9 cellular contexts compared by ENCODE assay signal in genomic region chr18:79506191-79507075, GRCh38.
DNase-seq lines count a peak whose midpoint lies in the region; ATAC-seq, FAIRE-seq and TF ChIP-seq lines count a peak whose summit lies in the region.
"Had no signal": no experiment of that assay in that cellular context is flagged by ENCODE, and none has a peak within 500 bp of the region (broad histone marks: within the 10 kb centered on the region; RNA-seq: fewer than 3 reads in every experiment).

No MANE protein-coding gene starts in this region.

- peaks cover 49% of the 10 kb centered on the region for H3K4me1 Mint-ChIP-seq in activated naive CD4-positive, alpha-beta T cell treated with anti-CD3 and anti-CD28 coated beads, Interleukin-2, amount 10 ng/mL, durations not matched to agents 7 days and 5 days

- no peak for TF ChIP-seq RAD21 in K562 (CRISPR knock-in tag; conservative IDR thresholded peaks at IDR 0.05 in 1 of 2, IDR thresholded peaks at IDR 0.05 in 1 of 2)

- POLR2A ChIA-PET in K562 (lab: Yijun Ruan, JAX) = interaction anchor here (0.6 to 0.9 kb wide), 2 partner anchors 11 to 609 kb away, joined by 3 to 4 read pairs; no protein-coding TSS in a partner anchor

- TF ChIP-seq POLR2A in K562 (conservative IDR thresholded peaks at IDR 0.05) (no peak), uterus (IDR thresholded peaks at IDR 0.05) (no peak)

- BruUV-seq in K562 (replicated peaks; lab: Mats Ljungman, UMichigan) = no TSS peak

- H3K36me3 ChIP-seq in K562 (ENCODE audit: control insufficient read depth, insufficient read depth, low read length) = 0 out of 3 replicates have a peak, but pooled peaks cover 5% of the 10 kb centered on the region
- peaks cover 12% of the 10 kb centered on the region for H3K36me3 ChIP-seq in mesodermal cell (ENCODE audit: control insufficient read depth, insufficient read depth, low read length)
- H3K36me3 ChIP-seq in uterus = no peaks in the 10 kb centered on the region

- CTCF ChIA-PET in activated naive CD4-positive, alpha-beta T cell treated with anti-CD3 and anti-CD28 coated beads, Interleukin-2, amount 10 ng/mL, durations not matched to agents 7 days and 5 days (lab: Charles Lee) = interaction anchor here (2.7 to 2.8 kb wide), 2 partner anchors 10 to 17 kb away, joined by 10 to 12 read pairs; no protein-coding TSS in a partner anchor
- CTCF ChIA-PET in K562 (lab: Yijun Ruan, JAX; ENCODE audit: low intra/inter-chr PET ratio) = no interaction called here

- H3K4me2 ChIP-seq in K562 (ENCODE audit: insufficient read depth, low read length) = peak overlapping the region; percentile 39

- no peaks in the 10 kb centered on the region for H3K27me3 Mint-ChIP-seq in activated naive CD4-positive, alpha-beta T cell treated with anti-CD3 and anti-CD28 coated beads, Interleukin-2, amount 10 ng/mL, durations not matched to agents 7 days and 5 days

- no peak for FAIRE-seq in K562 (lab: Jason Lieb, UNC)
- FAIRE-seq: G401.6 had no signal

- TF ChIP-seq CTCF in K562 (IDR thresholded peaks at IDR 0.05 in 2 of 3, conservative IDR thresholded peaks at IDR 0.05 in 1 of 3; ENCODE audit: insufficient read depth in 2 of 3, low read depth in 1 of 3, low read length in 3 of 3) = no peak
- TF ChIP-seq CTCF in uterus (IDR thresholded peaks at IDR 0.05) = no peak

- no peaks in the 10 kb centered on the region for H4K20me1 ChIP-seq in K562 (replicated peaks; ENCODE audit: control insufficient read depth, insufficient read depth, low read length)

- 0 out of 2 replicates have a peak overlapping the region, but pooled peaks have one; percentile 68 for H2AFZ ChIP-seq in K562 (ENCODE audit: low read depth, low read length)

- peak overlapping the region; percentile 59 for H3K4me3 Mint-ChIP-seq in activated naive CD4-positive, alpha-beta T cell treated with anti-CD3 and anti-CD28 coated beads, Interleukin-2, amount 10 ng/mL, durations not matched to agents 7 days and 5 days

- H3K27ac ChIP-seq in K562 (ENCODE audit: extremely low read depth, low read depth, low read length) = peak overlapping the region; percentile 79
- H3K27ac ChIP-seq in mesodermal cell (ENCODE audit: low read depth, low read length, severe bottlenecking) = peak overlapping the region; percentile 86
- peak overlapping the region; percentile 87 to 91 for H3K27ac ChIP-seq in uterus

- H3K27me3 ChIP-seq in K562 (ENCODE audit: control insufficient read depth in 2 of 2, insufficient read depth in 2 of 2, low read length in 2 of 2) = no peaks in the 10 kb centered on the region
- no peaks in the 10 kb centered on the region for H3K27me3 ChIP-seq in uterus

- H3K79me2 ChIP-seq in K562 (ENCODE audit: control insufficient read depth, insufficient read depth, low read length) = 0 out of 3 replicates have a peak, but pooled peaks cover 2% of the 10 kb centered on the region

- H3K4me3 ChIP-seq in K562 (no peak overlapping the region), mesodermal cell (ENCODE audit: extremely low read depth, insufficient read depth, low read length, poor library complexity, severe bottlenecking) (no peak overlapping the region), uterus (peak overlapping the region; percentile 22 to 40)

- 31% methylated on average over 14 of the region's 20 CpGs for WGBS in K562 (ENCODE audit: insufficient coverage, low coverage, missing lambda C conversion rate)
- 88 to 93% methylated on average over 16 to 18 of the region's 20 CpGs for WGBS in mesodermal cell (ENCODE audit: insufficient coverage in 2 of 2), 2 experiments

- peaks cover 14% of the 10 kb centered on the region for H3K36me3 Mint-ChIP-seq in activated naive CD4-positive, alpha-beta T cell treated with anti-CD3 and anti-CD28 coated beads, Interleukin-2, amount 10 ng/mL, durations not matched to agents 7 days and 5 days

- no peak for TF ChIP-seq EP300 in K562 (IDR thresholded peaks at IDR 0.05; ENCODE audit: low read length)

- H3K9me3 ChIP-seq in K562 (replicated peaks; ENCODE audit: control insufficient read depth, insufficient read depth, low read depth, low read length) = no peaks in the 10 kb centered on the region
- H3K9me3 ChIP-seq in mesodermal cell (ENCODE audit: control insufficient read depth, low read length) = no peaks in the 10 kb centered on the region
- no peaks in the 10 kb centered on the region for H3K9me3 ChIP-seq in uterus

- peaks cover 55 to 65% of the 10 kb centered on the region in 2 experiments for H3K4me1 ChIP-seq in K562 (replicated peaks in 1 of 2; ENCODE audit: control insufficient read depth in 2 of 2, insufficient read depth in 2 of 2, low read length in 2 of 2)
- H3K4me1 ChIP-seq in mesodermal cell (ENCODE audit: control insufficient read depth, insufficient read depth, low read length, poor library complexity, severe bottlenecking) = peaks cover 20% of the 10 kb centered on the region
- H3K4me1 ChIP-seq in uterus = peaks cover 7 to 9% of the 10 kb centered on the region in 2 donors

- intact Hi-C loops in K562 (cut with micrococcal nuclease) (loop anchor here (5.0 to 10.0 kb wide), 2 partner anchors 109 to 1512 kb away; partner anchors contain the start of gene NFATC1), uterus (cut with DNase I; ENCODE audit: low total_unique reads) (no loop called here)

- ATAC-seq in K562 = no peak
- ATAC-seq in HG03457 (IDR thresholded peaks at IDR 0.05; ENCODE audit: unreplicated experiment) = no peak

- H3K27ac Mint-ChIP-seq in activated naive CD4-positive, alpha-beta T cell treated with anti-CD3 and anti-CD28 coated beads, Interleukin-2, amount 10 ng/mL, durations not matched to agents 7 days and 5 days = peak overlapping the region; percentile 90

- peak overlapping the region in 1 of 2 experiments; percentile 87; a peak in 2 of 4 replicates for H3K9ac ChIP-seq in K562 (ENCODE audit: insufficient read depth in 1 of 2, low read depth in 2 of 2, low read length in 2 of 2)

- DNase-seq in activated naive CD4-positive, alpha-beta T cell treated with anti-CD3 and anti-CD28 coated beads, Interleukin-2, amount 10 ng/mL, durations not matched to agents 7 days and 5 days = no peak
- no peak for DNase-seq in activated naive CD4-positive, alpha-beta T cell treated with Interleukin-2 at 50 U/mL for 16 hours
- DNase-seq in K562 (ENCODE audit: extremely low read depth in 1 of 4, low spot score in 3 of 4) (no peak), uterus (peak; percentile 47 to 63), NCI-H1048 (lab: John Stamatoyannopoulos, UW) (no peak), NCI-H446 treated with DMSO at 0.1 percent for 48 hours (lab: John Stamatoyannopoulos, UW) (no peak)

- H3K9me3 Mint-ChIP-seq in activated naive CD4-positive, alpha-beta T cell treated with anti-CD3 and anti-CD28 coated beads, Interleukin-2, amount 10 ng/mL, durations not matched to agents 7 days and 5 days = no peaks in the 10 kb centered on the region

- H3K9me1 ChIP-seq in K562 (ENCODE audit: control insufficient read depth, insufficient read depth, low read length) = no peaks in the 10 kb centered on the region

- in situ Hi-C loops in K562 (cut with MboI) = no loop called here

TF ChIP-seq in K562, 482 proteins besides CTCF, POLR2A, EP300 and RAD21:
- TF ChIP-seq RFX1 (IDR thresholded peaks at IDR 0.05) (peak; percentile 40; the same call in 1 of the 2 replicates), THRAP3 (IDR thresholded peaks at IDR 0.05; ENCODE audit: borderline replicate concordance) (no peak)

Comparison
In these comparisons a context has a peak if more than half of its experiments do, and no peak if none do; other contexts are left out.
1. DNase-seq: peak in uterus (2 of 2); none in activated naive CD4-positive, alpha-beta T cell treated with anti-CD3 and anti-CD28 coated beads, Interleukin-2, amount 10 ng/mL, durations not matched to agents 7 days and 5 days (single experiment), activated naive CD4-positive, alpha-beta T cell treated with Interleukin-2 at 50 U/mL for 16 hours (single experiment), K562 (0 of 4), NCI-H1048 (single experiment) and NCI-H446 treated with DMSO at 0.1 percent for 48 hours (single experiment).
2. H3K4me3 ChIP-seq: peak in uterus (2 of 2); none in K562 (single experiment) and mesodermal cell (single experiment).
3. Peak in every context shown above with its lines, with median percentiles within 50 percentile points of each other: H3K27ac ChIP-seq.